In genomic region chr17:78130439-78131101, GRCh38 we compare ENCODE assay signal across 8 cellular contexts. TPM values are rescaled to one million over a fixed set of nuclear protein-coding genes. Genes with fewer than 3 reads are reported as not detected.
DNase-seq lines count a peak whose midpoint lies in the region; ATAC-seq and TF ChIP-seq lines count a peak whose summit lies in the region.

TSS of gene TMC8 (plus strand) at chr17:78130771. CDS start at chr17:78131589, 818 bp downstream.

- no peaks in the 10 kb centered on the region for H4K20me1 ChIP-seq in osteoblast (ENCODE audit: insufficient read depth, low read length)

- DNase-seq in CD1c-positive myeloid dendritic cell (ENCODE audit: extremely low spot score): peak; percentile 53
- DNase-seq in UCSD-AML1 (lab: John Stamatoyannopoulos, UW; ENCODE audit: unreplicated experiment): peak; percentile 86
- peak; percentile 91 for DNase-seq in osteoblast (ENCODE audit: insufficient read length, low spot score, missing footprints)
- no peak for DNase-seq in RKO (ENCODE audit: low spot score)
- DNase-seq in NCI-H82 treated with DMSO at 0.1 percent for 48 hours (lab: John Stamatoyannopoulos, UW; ENCODE audit: unreplicated experiment): no peak
- no peak for DNase-seq in NCI-H1105 (lab: John Stamatoyannopoulos, UW)

- peak within 1 kb of the TSS in 1 of 2 donors; percentile 39 for H3K9ac ChIP-seq in duodenal mucosa (ENCODE audit: low read depth in 1 of 2, low read length in 2 of 2)

- no peaks in the 10 kb centered on the region for H3K79me2 ChIP-seq in osteoblast (ENCODE audit: insufficient read depth, low read length)

- H3K27ac ChIP-seq in duodenal mucosa (ENCODE audit: low read depth, low read length): peak within 1 kb of the TSS; percentile 20
- no peak within 1 kb of the TSS for H3K27ac ChIP-seq in osteoblast (ENCODE audit: low read depth, low read length)

- no peak within 1 kb of the TSS for H3K4me2 ChIP-seq in osteoblast (ENCODE audit: insufficient read depth, low read length)

- H3K4me3 ChIP-seq in duodenal mucosa (ENCODE audit: low read depth in 1 of 2, low read length in 2 of 2) (peak within 1 kb of the TSS; percentile 65 to 79), osteoblast (ENCODE audit: insufficient read depth, low read length) (no peak within 1 kb of the TSS)

- no peak within 1 kb of the TSS for H2AFZ ChIP-seq in osteoblast (ENCODE audit: low read length)

- peaks cover 30 to 65% of the 10 kb centered on the region in 2 donors for H3K4me1 ChIP-seq in duodenal mucosa (ENCODE audit: control insufficient read depth in 1 of 2, insufficient read depth in 2 of 2, low read length in 2 of 2)
- H3K4me1 ChIP-seq in osteoblast (ENCODE audit: insufficient read depth, low read length): no peaks in the 10 kb centered on the region

- peaks cover 0 to 7% of the 10 kb centered on the region in 2 donors for H3K36me3 ChIP-seq in duodenal mucosa (ENCODE audit: control insufficient read depth in 1 of 2, insufficient read depth in 2 of 2, low read length in 2 of 2)
- no peaks in the 10 kb centered on the region for H3K36me3 ChIP-seq in osteoblast (ENCODE audit: insufficient read depth, low read length)

- peak; percentile 31 for ATAC-seq in HG03066 (IDR thresholded peaks at IDR 0.05; ENCODE audit: low read depth, unreplicated experiment)

- H3K9me3 ChIP-seq in duodenal mucosa (ENCODE audit: control insufficient read depth in 1 of 2, low read length in 2 of 2) (no peaks in the 10 kb centered on the region), osteoblast (ENCODE audit: low read depth, low read length) (no peaks in the 10 kb centered on the region)

- no peaks in the 10 kb centered on the region for H3K27me3 ChIP-seq in duodenal mucosa (ENCODE audit: control insufficient read depth in 1 of 2, insufficient read depth in 2 of 2, low read length in 2 of 2)
- H3K27me3 ChIP-seq in osteoblast (ENCODE audit: insufficient read depth, low read length): peaks cover 42% of the 10 kb centered on the region

- no peak for TF ChIP-seq CTCF in osteoblast (IDR thresholded peaks at IDR 0.05; ENCODE audit: extremely low read depth, low read depth, low read length)

RNA-seq across cellular contexts. Expression of gene TMC8, which starts in this region (rescaled TPM):
- total RNA-seq in osteoblast: not detected in 2 replicates

Comparison
In these comparisons a context has a peak if more than half of its experiments do, and no peak if none do; other contexts are left out.
1. Peak in DNase-seq in osteoblast; RNA of the gene not detected or under 1 TPM.
2. DNase-seq: peak in CD1c-positive myeloid dendritic cell (single experiment) and UCSD-AML1 (single experiment); none in RKO (single experiment), NCI-H82 treated with DMSO at 0.1 percent for 48 hours (single experiment) and NCI-H1105 (single experiment).